ENCODE assay signal across 8 cellular contexts in genomic region chr1:27772932-27773731, GRCh38. TPM values are rescaled to one million over a fixed set of nuclear protein-coding genes. Genes with fewer than 3 reads are reported as not detected.
DNase-seq lines count a peak whose midpoint lies in the region; ATAC-seq and TF ChIP-seq lines count a peak whose summit lies in the region.

STX12 (plus strand) TSS chr1:27773219; CDS start chr1:27773308, 89 bp downstream.

- no peaks in the 10 kb centered on the region for H3K9me3 Mint-ChIP-seq in immature natural killer cell

- peak within 1 kb of the TSS; percentile 93 to 99 (median 98) for H3K27ac ChIP-seq in spleen

- DNase-seq in AG08396 (ENCODE audit: low spot score) (peak; percentile 99), NCI-H345 treated with DMSO at 0.1 percent for 48 hours (lab: John Stamatoyannopoulos, UW; ENCODE audit: unreplicated experiment) (peak; percentile 96), immature natural killer cell (peak; percentile 97 to 98 (median 97)), spleen (peak; percentile 99)
- peak; percentile 92 to 95 (median 93) for DNase-seq in activated CD4-positive, CD25-positive, alpha-beta regulatory T cell (lab: John Stamatoyannopoulos, UW)
- DNase-seq in central memory CD4-positive, alpha-beta T cell, result peak; percentile 99

- peaks cover 2 to 10% (median 3%) of the 10 kb centered on the region in 3 donors for H3K27me3 Mint-ChIP-seq in immature natural killer cell (ENCODE audit: low read depth in 3 of 3)

- TF ChIP-seq POLR2A in spleen (IDR thresholded peaks at IDR 0.05), result peak in 2 of 3 donors; percentile 31 to 68

- peak within 1 kb of the TSS; percentile 88 to 98 (median 96) for H3K4me3 Mint-ChIP-seq in immature natural killer cell

- peaks cover 19 to 33% of the 10 kb centered on the region in 2 donors for H3K4me1 Mint-ChIP-seq in immature natural killer cell

- no peaks in the 10 kb centered on the region for H3K27me3 ChIP-seq in spleen (replicated peaks in 1 of 7)

- intact Hi-C loops in spleen (cut with DNase I; ENCODE audit: low total_unique reads), result no loop called here

- ATAC-seq in GM19023 (IDR thresholded peaks at IDR 0.05; ENCODE audit: unreplicated experiment) (peak; percentile 86), HG03280 (IDR thresholded peaks at IDR 0.05; ENCODE audit: unreplicated experiment) (peak; percentile 91)

- peaks cover 19 to 62% (median 48%) of the 10 kb centered on the region in 6 donors for H3K4me1 ChIP-seq in spleen

- peaks cover 0 to 31% (median 4%) of the 10 kb centered on the region in 6 donors for H3K36me3 ChIP-seq in spleen

- peak in 2 of 11 experiments; percentile 5 to 27 for TF ChIP-seq CTCF in spleen (IDR thresholded peaks at IDR 0.05 in 8 of 11, conservative IDR thresholded peaks at IDR 0.05 in 3 of 11)

- H3K36me3 Mint-ChIP-seq in immature natural killer cell, result peaks cover 0 to 6% (median 3%) of the 10 kb centered on the region in 3 donors

- H3K9me3 ChIP-seq in spleen, result no peaks in the 10 kb centered on the region

- peak within 1 kb of the TSS; percentile 83 to 99 (median 91) for H3K4me3 ChIP-seq in spleen

- H3K27ac Mint-ChIP-seq in immature natural killer cell, result peak within 1 kb of the TSS; percentile 96 to 99 (median 98)

- 0% methylated on average over 27 to 54 of the region's 54 CpGs for WGBS in spleen, 5 donors

RNA-seq across cellular contexts. Expression of gene STX12, which starts in this region (rescaled TPM):
- polyA plus RNA-seq in immature natural killer cell (10 to 100 TPM in 2 of 3 donors, 1 to 10 TPM in 1; 7.9 to 12.9 (median 12.4) TPM), spleen (10 to 100 TPM; 17.7 to 33.2 (median 20.2) TPM)
- 10 to 100 TPM; 45.4 to 88.1 (median 54.0) TPM for total RNA-seq in spleen

Comparison
In these comparisons a context has a peak if more than half of its experiments do, and no peak if none do; other contexts are left out.
1. Peak in every context shown above with its lines: DNase-seq, ATAC-seq, H3K4me3 ChIP-seq and H3K27ac ChIP-seq.